8 cellular contexts compared by ENCODE assay signal in the genomic region with DNA sequence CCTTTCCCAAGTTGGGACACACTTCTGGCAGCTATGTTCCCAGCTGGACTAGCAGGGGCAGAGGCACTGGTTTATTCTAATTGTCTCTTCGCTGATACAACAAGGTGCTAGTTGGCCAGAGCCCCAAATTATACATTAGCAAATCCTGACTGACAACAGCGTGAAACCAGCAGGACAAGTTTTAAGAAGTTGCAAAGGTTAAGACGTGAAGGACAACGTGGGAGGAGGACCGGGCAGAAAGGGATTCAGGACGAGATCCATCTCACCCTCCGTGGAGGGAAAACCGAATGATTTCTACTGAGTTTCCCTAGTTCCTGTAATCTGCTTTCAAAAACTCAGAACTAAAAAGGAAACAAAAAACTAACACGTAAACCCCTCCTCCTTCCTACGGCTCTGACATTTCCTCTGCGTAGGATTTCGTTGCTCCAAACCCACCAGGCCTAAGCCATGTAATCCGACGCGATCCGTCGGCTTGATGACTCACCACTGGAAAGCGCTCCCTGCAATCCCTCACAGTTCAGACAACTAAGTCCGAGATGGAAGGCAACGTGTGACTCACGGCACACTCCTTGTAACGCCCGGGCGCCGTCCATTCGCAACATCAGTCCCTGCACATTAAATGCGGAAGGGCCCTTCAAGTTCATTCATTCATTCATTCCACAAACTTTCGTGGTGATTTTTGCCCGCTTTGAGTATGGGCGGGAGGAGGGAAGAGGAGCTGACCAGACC. TPM values are rescaled to one million over a fixed set of nuclear protein-coding genes. Genes with fewer than 3 reads are reported as not detected.
DNase-seq lines count a peak whose midpoint lies in the region; ATAC-seq and TF ChIP-seq lines count a peak whose summit lies in the region.

No MANE protein-coding gene starts in this region.

- peak overlapping the region; percentile 84 to 94 for H3K27ac ChIP-seq in testis

- H3K4me3 Mint-ChIP-seq in activated naive CD8-positive, alpha-beta T cell treated with anti-CD3 and anti-CD28 coated beads for 36 hours, result peak overlapping the region; percentile 90

- H3K4me3 ChIP-seq in testis, result peak overlapping the region; percentile 76 to 81

- no peaks in the 10 kb centered on the region for H3K9me3 ChIP-seq in testis

- no peak for TF ChIP-seq POLR2A in testis (IDR thresholded peaks at IDR 0.05)

- peak overlapping the region; percentile 97 for H3K27ac Mint-ChIP-seq in activated naive CD8-positive, alpha-beta T cell treated with anti-CD3 and anti-CD28 coated beads for 36 hours

- no peaks in the 10 kb centered on the region for H3K27me3 Mint-ChIP-seq in activated naive CD8-positive, alpha-beta T cell treated with anti-CD3 and anti-CD28 coated beads for 36 hours

- WGBS in testis, 2 donors, result 0 to 1% methylated on average over 28 to 30 of the region's 30 CpGs

- intact Hi-C loops in head of caudate nucleus (cut with DNase I), result no loop called here
- intact Hi-C loops in testis (cut with DNase I; ENCODE audit: low total_unique reads), result no loop called here

- TF ChIP-seq CTCF in omental fat pad (IDR thresholded peaks at IDR 0.05) (no peak), testis (IDR thresholded peaks at IDR 0.05) (no peak)

- ATAC-seq in omental fat pad (ENCODE audit: low FRiP score), result peak; percentile 100

- peak; percentile 83 for DNase-seq in G401 (ENCODE audit: low spot score)
- DNase-seq in HCEC 1CT, result peak; percentile 99
- peak; percentile 99 for DNase-seq in MV-4-11 (lab: John Stamatoyannopoulos, UW)
- DNase-seq in SKM-1 treated with dmso at 0.1 percent for 144 hours (lab: John Stamatoyannopoulos, UW; ENCODE audit: unreplicated experiment), result peak; percentile 85
- DNase-seq in activated naive CD8-positive, alpha-beta T cell treated with anti-CD3 and anti-CD28 coated beads for 36 hours, result peak; percentile 78
- DNase-seq in head of caudate nucleus, result peak; percentile 22 to 86 (median 61)
- DNase-seq in omental fat pad (ENCODE audit: low spot score), result peak; percentile 67
- DNase-seq in testis, result peak; percentile 89

- no peaks in the 10 kb centered on the region for H3K36me3 ChIP-seq in testis (ENCODE audit: low read depth, missing control alignments)

- in situ Hi-C loops in G401 (cut with HindIII; ENCODE audit: low sequenced_read_pairs), result no loop called here

- no peaks in the 10 kb centered on the region for H3K4me1 ChIP-seq in testis

- no peaks in the 10 kb centered on the region for H3K27me3 ChIP-seq in testis

- peaks cover 23% of the 10 kb centered on the region for H3K4me1 Mint-ChIP-seq in activated naive CD8-positive, alpha-beta T cell treated with anti-CD3 and anti-CD28 coated beads for 36 hours

- H3K9me3 Mint-ChIP-seq in activated naive CD8-positive, alpha-beta T cell treated with anti-CD3 and anti-CD28 coated beads for 36 hours, result no peaks in the 10 kb centered on the region

- peaks cover 19% of the 10 kb centered on the region for H3K36me3 Mint-ChIP-seq in activated naive CD8-positive, alpha-beta T cell treated with anti-CD3 and anti-CD28 coated beads for 36 hours

RNA-seq across cellular contexts. Expression of gene POGLUT3, which starts 0.7 kb away (rescaled TPM):
- 21.7 and 40.1 TPM in 2 replicates for total RNA-seq in G401 (2014; rRNA removed; shearing (Covaris generic))
- 10 to 100 TPM; 13.5 to 16.4 TPM for total RNA-seq in activated naive CD8-positive, alpha-beta T cell treated with anti-CD3 and anti-CD28 coated beads for 36 hours
- total RNA-seq in omental fat pad (10 to 100 TPM; 17.7 to 36.4 (median 22.1) TPM), testis (10 to 100 TPM in 1 of 2 donors, 1 to 10 TPM in 1; 6.5 to 10.5 TPM)
- 10.7 TPM for polyA plus RNA-seq in testis (ENCODE audit: insufficient read depth, low read depth, low replicate concordance)

RNA-seq across cellular contexts. Expression of gene C11orf65, which starts 30.2 kb away (rescaled TPM):
- 0.24 and 11.0 TPM in 2 replicates for total RNA-seq in G401 (2014; rRNA removed; shearing (Covaris generic))
- total RNA-seq in activated naive CD8-positive, alpha-beta T cell treated with anti-CD3 and anti-CD28 coated beads for 36 hours, result 1 to 10 TPM; 1.4 to 1.9 TPM
- total RNA-seq in omental fat pad (under 1 TPM in 2 of 4 donors, not detected in 2; 0.28 to 0.32 TPM), testis (10 to 100 TPM; 22.1 to 48.9 TPM)
- polyA plus RNA-seq in testis (ENCODE audit: insufficient read depth, low read depth, low replicate concordance), result 69.7 TPM

Comparison
In these comparisons a context has a peak if more than half of its experiments do, and no peak if none do; other contexts are left out.
1. Peak in every context shown above with its lines: DNase-seq, ATAC-seq, H3K4me3 ChIP-seq and H3K27ac ChIP-seq.